ENCODE assay signal across 13 cellular contexts in genomic region chr3:114058646-114059045, GRCh38. TPM values are rescaled to one million over a fixed set of nuclear protein-coding genes. Genes with fewer than 3 reads are reported as not detected.
DNase-seq lines count a peak whose midpoint lies in the region; ATAC-seq and TF ChIP-seq lines count a peak whose summit lies in the region.
"Had no signal": no experiment of that assay in that cellular context is flagged by ENCODE, and none has a peak within 500 bp of the region (broad histone marks: within the 10 kb centered on the region; RNA-seq: fewer than 3 reads in every experiment).

No MANE protein-coding gene starts in this region.

- no peak overlapping the region for H3K4ac ChIP-seq in H9 (ENCODE audit: low read depth, low read length)

- in situ Hi-C loops in ACHN (cut with HindIII; ENCODE audit: low pct_ligation_motif_present, low pct_unique_long_range_greater_than_20kb, low sequenced_read_pairs): no loop called here

- peaks cover 28% of the 10 kb centered on the region; the same call in 1 of the 2 replicates for H3K79me2 ChIP-seq in H9 (ENCODE audit: insufficient read depth, low read length)

- H3K27me3 Mint-ChIP-seq in CD4-positive, alpha-beta memory T cell: peaks cover 0 to 2% of the 10 kb centered on the region in 2 donors
- no peaks in the 10 kb centered on the region for H3K27me3 Mint-ChIP-seq in H9 (ENCODE audit: low read depth)
- peaks cover 3% of the 10 kb centered on the region for H3K27me3 Mint-ChIP-seq in activated B cell treated with CpG ODN at 0.5 μM for 24 hours
- H3K27me3 Mint-ChIP-seq in mesothelial cell of epicardium (ENCODE audit: low read depth): no peaks in the 10 kb centered on the region

- no peak overlapping the region for H3K18ac ChIP-seq in H9 (ENCODE audit: insufficient read length, low read depth, low read length)

- H3K36me3 Mint-ChIP-seq in CD4-positive, alpha-beta memory T cell: peaks cover 4 to 28% of the 10 kb centered on the region in 2 donors
- H3K36me3 Mint-ChIP-seq in H9 (ENCODE audit: insufficient read depth in 1 of 3, low read depth in 3 of 3) (peaks cover 0 to 3% (median 0%) of the 10 kb centered on the region in 3 experiments; a peak in 4 of 7 replicates), activated B cell treated with CpG ODN at 0.5 μM for 24 hours (ENCODE audit: low read depth) (peaks cover 44% of the 10 kb centered on the region), mesothelial cell of epicardium (no peaks in the 10 kb centered on the region)

- H2BK15ac ChIP-seq in H9 (ENCODE audit: low read depth, low read length): no peak overlapping the region

- no peak overlapping the region for H2BK20ac ChIP-seq in H9 (ENCODE audit: low read depth, low read length, poor library complexity, severe bottlenecking)

- ATAC-seq in activated B cell treated with CpG ODN at 0.5 μM for 24 hours (ENCODE audit: low read depth) (no peak), GM19455 (IDR thresholded peaks at IDR 0.05; ENCODE audit: unreplicated experiment) (no peak)
- ATAC-seq: foreskin keratinocyte had no signal

- H3K4me1 ChIP-seq in CD4-positive, alpha-beta memory T cell (ENCODE audit: insufficient read depth, low read length): peaks cover 26% of the 10 kb centered on the region
- no peaks in the 10 kb centered on the region for H3K4me1 ChIP-seq in H9 (ENCODE audit: insufficient read depth, low read length)

- no peak overlapping the region for H2BK12ac ChIP-seq in H9 (ENCODE audit: insufficient read length, low read depth, low read length)

- H3K4me3 ChIP-seq in CD4-positive, alpha-beta memory T cell (ENCODE audit: low read length in 2 of 2): no peak overlapping the region
- H3K4me3 ChIP-seq: suprapubic skin had no signal

- H3K4me2 ChIP-seq in H9 (ENCODE audit: insufficient read depth, insufficient read length, low read length): peak overlapping the region; percentile 80

- H3K9me3 ChIP-seq in CD4-positive, alpha-beta memory T cell (ENCODE audit: control insufficient read depth in 1 of 2, low read length in 2 of 2): no peaks in the 10 kb centered on the region
- no peaks in the 10 kb centered on the region for H3K9me3 ChIP-seq in H9 (ENCODE audit: control insufficient read depth, low read depth, low read length)
- H3K9me3 ChIP-seq: suprapubic skin had no signal

- peaks cover 0 to 4% (median 0%) of the 10 kb centered on the region in 8 donors for H3K9me3 Mint-ChIP-seq in CD4-positive, alpha-beta memory T cell
- H3K9me3 Mint-ChIP-seq in H9 (peaks cover 0 to 3% of the 10 kb centered on the region in 2 experiments; a peak in 1 of 5 replicates), activated B cell treated with CpG ODN at 0.5 μM for 24 hours (no peaks in the 10 kb centered on the region), mesothelial cell of epicardium (no peaks in the 10 kb centered on the region)

- POLR2A ChIA-PET in CD4-positive, alpha-beta memory T cell (lab: Charles Lee; ENCODE audit: partially characterized antibody): no interaction called here
- POLR2A ChIA-PET in activated B cell treated with CpG ODN at 0.5 μM for 24 hours (lab: Charles Lee): no interaction called here

- no peak overlapping the region for H2BK120ac ChIP-seq in H9 (ENCODE audit: low read depth, low read length, poor library complexity, severe bottlenecking)

- TF ChIP-seq CTCF in H9 (conservative IDR thresholded peaks at IDR 0.05) (no peak), activated B cell treated with CpG ODN at 0.5 μM for 24 hours (IDR thresholded peaks at IDR 0.05) (no peak), mesothelial cell of epicardium (IDR thresholded peaks at IDR 0.05; ENCODE audit: unreplicated experiment) (no peak)

- H3K27me3 ChIP-seq in CD4-positive, alpha-beta memory T cell (ENCODE audit: insufficient read depth, low read length): no peaks in the 10 kb centered on the region
- H3K27me3 ChIP-seq in H9 (ENCODE audit: insufficient read depth, low read length): no peaks in the 10 kb centered on the region
- H3K27me3 ChIP-seq: foreskin keratinocyte, suprapubic skin had no signal

- H3K4me3 Mint-ChIP-seq in CD4-positive, alpha-beta memory T cell: peak overlapping the region in 5 of 8 donors; percentile 40 to 95 (median 69)
- H3K4me3 Mint-ChIP-seq in H9 (peak overlapping the region; percentile 49 to 89; a peak in 4 of 5 replicates), activated B cell treated with CpG ODN at 0.5 μM for 24 hours (peak overlapping the region; percentile 21), mesothelial cell of epicardium (peak overlapping the region; percentile 40)

- no peak overlapping the region for H3K9ac ChIP-seq in H9 (ENCODE audit: extremely low read depth, insufficient read length, low read length)

- H3K27ac Mint-ChIP-seq in CD4-positive, alpha-beta memory T cell: peak overlapping the region in 1 of 7 donors; percentile 35
- H3K27ac Mint-ChIP-seq in H9: 0 out of 7 replicates have a peak overlapping the region, but pooled peaks of 1 of the 3 experiments have one; percentile 44
- no peak overlapping the region for H3K27ac Mint-ChIP-seq in activated B cell treated with CpG ODN at 0.5 μM for 24 hours
- H3K27ac Mint-ChIP-seq in mesothelial cell of epicardium: no peak overlapping the region

- H3T11ph ChIP-seq in H9 (ENCODE audit: low read length): no peak overlapping the region

- CTCF ChIA-PET in CD4-positive, alpha-beta memory T cell (lab: Charles Lee; ENCODE audit: partially characterized antibody): no interaction called here
- CTCF ChIA-PET in activated B cell treated with CpG ODN at 0.5 μM for 24 hours (lab: Charles Lee): no interaction called here

- no peak overlapping the region for H2AFZ ChIP-seq in H9 (ENCODE audit: low read length)

- no peak overlapping the region for H4K91ac ChIP-seq in H9 (ENCODE audit: insufficient read length, low read depth, low read length)

- no peak overlapping the region for H4K8ac ChIP-seq in H9 (replicated peaks; ENCODE audit: insufficient read length, low read depth, low read length)

- no peak overlapping the region for H2BK5ac ChIP-seq in H9 (ENCODE audit: insufficient read length, low read length)

- no peak for DNase-seq in CD4-positive, alpha-beta memory T cell
- DNase-seq in H9 (no peak), activated B cell treated with CpG ODN at 0.5 μM for 24 hours (no peak), mesothelial cell of epicardium (ENCODE audit: low spot score in 2 of 2, unreplicated experiment in 2 of 2) (no peak), ACHN (no peak), H4 (ENCODE audit: low spot score) (no peak)
- DNase-seq: activated CD4-positive, alpha-beta T cell treated with anti-CD3 and anti-CD28 coated beads for 4 hours; amygdala; GOT3; NCI-H774 had no signal

- no peak overlapping the region for H3K27ac ChIP-seq in CD4-positive, alpha-beta memory T cell (ENCODE audit: low read depth, low read length)
- no peak overlapping the region for H3K27ac ChIP-seq in H9 (ENCODE audit: insufficient read length, low read depth, low read length)
- H3K27ac ChIP-seq: foreskin keratinocyte, suprapubic skin had no signal

- intact Hi-C loops in CD4-positive, alpha-beta memory T cell (cut with micrococcal nuclease): loop anchor here (5.0 to 10.0 kb wide), 5 partner anchors 154 to 1726 kb away; partner anchors contain the start of gene GRAMD1C
- intact Hi-C loops in activated B cell treated with CpG ODN at 0.5 μM for 24 hours (cut with micrococcal nuclease): no loop called here

- H3K14ac ChIP-seq in H9 (ENCODE audit: insufficient read depth, low read length): no peak overlapping the region

- no peaks in the 10 kb centered on the region for H4K20me1 ChIP-seq in H9 (ENCODE audit: control insufficient read depth, insufficient read depth, insufficient read length)

- H3K23ac ChIP-seq in H9 (ENCODE audit: insufficient read length, low read depth, low read length): no peak overlapping the region

- H4K5ac ChIP-seq in H9 (ENCODE audit: insufficient read length, low read depth, low read length): no peak overlapping the region

- H2AK5ac ChIP-seq in H9 (ENCODE audit: insufficient read length, low read length): no peak overlapping the region

- H3K79me1 ChIP-seq in H9 (ENCODE audit: insufficient read depth, low read depth, low read length, poor library complexity, severe bottlenecking): peaks cover 6% of the 10 kb centered on the region

- H3K56ac ChIP-seq in H9 (ENCODE audit: insufficient read length, low read depth, low read length): no peak overlapping the region

- H3K23me2 ChIP-seq in H9 (ENCODE audit: insufficient read length, low read depth, low read length, poor library complexity, severe bottlenecking): peaks cover 8% of the 10 kb centered on the region

- no CpG with 5 or more reads among the region's 8 CpGs for WGBS in H9 (ENCODE audit: extremely low coverage, insufficient read length, low lambda C conversion rate)

- peaks cover 24 to 61% (median 47%) of the 10 kb centered on the region in 4 donors for H3K4me1 Mint-ChIP-seq in CD4-positive, alpha-beta memory T cell
- H3K4me1 Mint-ChIP-seq in H9 (peaks cover 16 to 31% of the 10 kb centered on the region in 2 experiments), activated B cell treated with CpG ODN at 0.5 μM for 24 hours (peaks cover 69% of the 10 kb centered on the region), mesothelial cell of epicardium (peaks cover 28% of the 10 kb centered on the region)

- peaks cover 4% of the 10 kb centered on the region for H3K36me3 ChIP-seq in CD4-positive, alpha-beta memory T cell (ENCODE audit: insufficient read depth, low read length)
- H3K36me3 ChIP-seq: suprapubic skin had no signal

RNA-seq across cellular contexts. Expression of gene QTRT2, which starts 2.1 kb away (rescaled TPM):
- total RNA-seq in CD4-positive, alpha-beta memory T cell: 10 to 100 TPM; 29.4 to 35.7 TPM
- polyA plus RNA-seq in CD4-positive, alpha-beta memory T cell: 10 to 100 TPM; 14.3 to 15.2 TPM
- total RNA-seq in H9 (2021) (78.1 and 84.1 TPM in 2 replicates), activated B cell treated with CpG ODN at 0.5 μM for 24 hours (63.1 and 75.5 TPM in 2 replicates), mesothelial cell of epicardium (29.1 to 35.2 TPM (median 32.3 TPM) in 3 replicates)
- total RNA-seq in H4 (2014; rRNA removed; shearing (Covaris generic)): 18.7 and 23.6 TPM in 2 replicates

RNA-seq across cellular contexts. Expression of gene CCDC191, which starts 2.3 kb away (rescaled TPM):
- total RNA-seq in CD4-positive, alpha-beta memory T cell: 1 to 10 TPM; 5.7 to 7.1 TPM
- polyA plus RNA-seq in CD4-positive, alpha-beta memory T cell: 1 to 10 TPM; 1.3 to 2.1 TPM
- 0.68 and 0.81 TPM in 2 replicates for total RNA-seq in H9 (2021)
- 14.7 and 17.2 TPM in 2 replicates for total RNA-seq in activated B cell treated with CpG ODN at 0.5 μM for 24 hours
- 8.8 to 10.8 TPM (median 10.3 TPM) in 3 replicates for total RNA-seq in mesothelial cell of epicardium
- total RNA-seq in H4 (2014; rRNA removed; shearing (Covaris generic)): 0.43 and 0.56 TPM in 2 replicates
